Comparison of ENCODE assay signal across 1 cellular context in genomic region chr2:118088051-118089014, GRCh38.
TF ChIP-seq lines count a peak whose summit lies in the region.

Gene INSIG2 (plus strand): TSS chr2:118088471. CDS start chr2:118096557, 8,086 bp downstream.

TF ChIP-seq in HepG2, 621 proteins besides CTCF, POLR2A, EP300 and RAD21 (continued from another document and continues in another):
- peak; percentile 55; the same call in 1 of the 2 replicates for TF ChIP-seq AHDC1 (CRISPR knock-in tag; IDR thresholded peaks at IDR 0.05; ENCODE audit: borderline replicate concordance)
- TF ChIP-seq ATM (IDR thresholded peaks at IDR 0.05; ENCODE audit: borderline replicate concordance): no peak
- TF ChIP-seq E2F5 (CRISPR knock-in tag; conservative IDR thresholded peaks at IDR 0.05): no peak
- no peak for TF ChIP-seq ZMAT5 (CRISPR knock-in tag; IDR thresholded peaks at IDR 0.05; ENCODE audit: borderline replicate concordance, low read depth)
- TF ChIP-seq ZNF883 (CRISPR knock-in tag; IDR thresholded peaks at IDR 0.05; ENCODE audit: not compliant biosample characterization): no peak
- peak; percentile 56; the same call in 1 of the 2 replicates for TF ChIP-seq PCBP1 (IDR thresholded peaks at IDR 0.05; ENCODE audit: borderline replicate concordance, low read depth, low read length)
- TF ChIP-seq ZNF687 (CRISPR knock-in tag; IDR thresholded peaks at IDR 0.05): peak; percentile 95
- TF ChIP-seq SRY (CRISPR knock-in tag; IDR thresholded peaks at IDR 0.05): peak; percentile 60; the same call in 1 of the 2 replicates
- no peak for TF ChIP-seq CAMTA2 (CRISPR knock-in tag; IDR thresholded peaks at IDR 0.05; ENCODE audit: borderline replicate concordance)
- TF ChIP-seq LBX2 (CRISPR knock-in tag; IDR thresholded peaks at IDR 0.05; ENCODE audit: borderline replicate concordance): peak; percentile 67; the same call in 1 of the 2 replicates
- TF ChIP-seq PHF21A (CRISPR knock-in tag; IDR thresholded peaks at IDR 0.05): peak; percentile 82
- TF ChIP-seq ZNF337 (CRISPR knock-in tag; IDR thresholded peaks at IDR 0.05; ENCODE audit: borderline replicate concordance, low read depth): 0 out of 2 replicates have a peak, but pooled peaks have one; percentile 41
- TF ChIP-seq ZNF382 (CRISPR knock-in tag; IDR thresholded peaks at IDR 0.05; ENCODE audit: borderline replicate concordance): no peak
- peak; percentile 93 for TF ChIP-seq NCOA1 (CRISPR knock-in tag; IDR thresholded peaks at IDR 0.05)
- peak; percentile 48; the same call in 1 of the 2 replicates for TF ChIP-seq HOXA5 (CRISPR knock-in tag; IDR thresholded peaks at IDR 0.05)
- TF ChIP-seq KLF6 (CRISPR knock-in tag; IDR thresholded peaks at IDR 0.05): peak; percentile 32
- peak; percentile 86; the same call in 1 of the 2 replicates for TF ChIP-seq ZNF598 (CRISPR knock-in tag; IDR thresholded peaks at IDR 0.05; ENCODE audit: borderline replicate concordance)
- peak; percentile 18; the same call in 1 of the 2 replicates for TF ChIP-seq NFE2L2 (IDR thresholded peaks at IDR 0.05; ENCODE audit: low read length)
- TF ChIP-seq ZNF121 (CRISPR knock-in tag; IDR thresholded peaks at IDR 0.05): no peak
- TF ChIP-seq LRRFIP1 (CRISPR knock-in tag; conservative IDR thresholded peaks at IDR 0.05): no peak
- peak; percentile 27; the same call in 1 of the 2 replicates for TF ChIP-seq ZNF724P (CRISPR knock-in tag; IDR thresholded peaks at IDR 0.05; ENCODE audit: borderline replicate concordance)
- peak; percentile 51; the same call in 1 of the 2 replicates for TF ChIP-seq MTERF4 (CRISPR knock-in tag; IDR thresholded peaks at IDR 0.05)
- TF ChIP-seq ZNF383 (CRISPR knock-in tag; IDR thresholded peaks at IDR 0.05; ENCODE audit: borderline replicate concordance): peak; percentile 89
- peak; percentile 16; the same call in 1 of the 2 replicates for TF ChIP-seq SIX4 (CRISPR knock-in tag; IDR thresholded peaks at IDR 0.05)
- TF ChIP-seq IKZF1 (IDR thresholded peaks at IDR 0.05): no peak
- no peak for TF ChIP-seq SCMH1 (CRISPR knock-in tag; IDR thresholded peaks at IDR 0.05; ENCODE audit: borderline replicate concordance)
- TF ChIP-seq CBFB (CRISPR knock-in tag; IDR thresholded peaks at IDR 0.05): peak; percentile 33
- TF ChIP-seq MAX (IDR thresholded peaks at IDR 0.05): peak; percentile 88
- TF ChIP-seq ZMYM2 (CRISPR knock-in tag; IDR thresholded peaks at IDR 0.05): no peak
- no peak for TF ChIP-seq JUNB (CRISPR knock-in tag; IDR thresholded peaks at IDR 0.05; ENCODE audit: borderline replicate concordance)
- no peak for TF ChIP-seq RFXANK (CRISPR knock-in tag; IDR thresholded peaks at IDR 0.05)
- peak; percentile 90 for TF ChIP-seq HCFC1 (IDR thresholded peaks at IDR 0.05; ENCODE audit: low read depth, low read length)
- no peak for TF ChIP-seq ISX (CRISPR knock-in tag; conservative IDR thresholded peaks at IDR 0.05)
- peak; percentile 98 for TF ChIP-seq SALL1 (CRISPR knock-in tag; IDR thresholded peaks at IDR 0.05)
- peak; percentile 26; the same call in 1 of the 2 replicates for TF ChIP-seq SP140L (CRISPR knock-in tag; IDR thresholded peaks at IDR 0.05; ENCODE audit: borderline replicate concordance)
- TF ChIP-seq ZNF674 (CRISPR knock-in tag; IDR thresholded peaks at IDR 0.05; ENCODE audit: low read depth): peak; percentile 85; the same call in 1 of the 2 replicates
- peak; percentile 61; the same call in 1 of the 2 replicates for TF ChIP-seq ZNF816 (CRISPR knock-in tag; IDR thresholded peaks at IDR 0.05; ENCODE audit: borderline replicate concordance)
- peak; percentile 94 for TF ChIP-seq FOXK2 (IDR thresholded peaks at IDR 0.05)
- peak; percentile 46; the same call in 1 of the 2 replicates for TF ChIP-seq ZSCAN25 (CRISPR knock-in tag; IDR thresholded peaks at IDR 0.05)
- peak; percentile 83; the same call in 1 of the 2 replicates for TF ChIP-seq GFI1 (CRISPR knock-in tag; IDR thresholded peaks at IDR 0.05; ENCODE audit: borderline replicate concordance)
- TF ChIP-seq ZNF512B (CRISPR knock-in tag; IDR thresholded peaks at IDR 0.05; ENCODE audit: borderline replicate concordance): no peak
- TF ChIP-seq ZNF605 (CRISPR knock-in tag; IDR thresholded peaks at IDR 0.05): peak; percentile 81
- TF ChIP-seq SRSF4 (IDR thresholded peaks at IDR 0.05; ENCODE audit: low read depth, low read length, poor library complexity, severe bottlenecking): no peak
- peak; percentile 86 for TF ChIP-seq CCDC6 (CRISPR knock-in tag; IDR thresholded peaks at IDR 0.05)
- peak; percentile 74 for TF ChIP-seq PHF5A (CRISPR knock-in tag; IDR thresholded peaks at IDR 0.05; ENCODE audit: low read depth, unreplicated experiment)
- peak; percentile 87 for TF ChIP-seq RBFOX2 (IDR thresholded peaks at IDR 0.05; ENCODE audit: low read depth, low read length)
- peak; percentile 84 for TF ChIP-seq TEAD3 (CRISPR knock-in tag; optimal IDR thresholded peaks at IDR 0.05; ENCODE audit: borderline replicate concordance)
- no peak for TF ChIP-seq ZNF354B (CRISPR knock-in tag; IDR thresholded peaks at IDR 0.05)
